ENCODE assay signal across 33 cellular contexts in the genomic region with DNA sequence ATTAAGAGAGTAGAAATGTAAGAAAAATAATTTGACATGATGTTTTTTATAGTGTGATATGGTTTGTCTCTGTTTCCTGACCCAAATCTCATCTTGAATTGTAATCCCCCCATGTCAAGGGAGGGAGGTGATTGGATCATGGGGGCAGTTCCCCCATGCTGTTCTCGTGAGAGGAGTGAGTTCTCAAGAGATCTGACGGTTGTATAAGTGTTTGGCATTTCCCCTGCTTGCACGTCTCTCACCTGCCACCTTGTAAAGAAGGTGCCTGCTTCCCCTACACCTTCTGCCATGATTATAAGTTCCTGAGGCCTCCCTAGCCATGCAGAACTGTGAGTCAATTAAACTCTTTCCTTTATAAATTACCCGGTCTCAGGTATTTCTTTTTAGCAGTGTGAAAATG. TPM values are rescaled to one million over a fixed set of nuclear protein-coding genes. Genes with fewer than 3 reads are reported as not detected.
"Had no signal": no experiment of that assay in that cellular context is flagged by ENCODE, and none has a peak within 500 bp of the region (broad histone marks: within the 10 kb centered on the region; RNA-seq: fewer than 3 reads in every experiment).

No MANE protein-coding gene starts in this region.

- H3K27me3 ChIP-seq: brain microvascular endothelial cell had no signal

- H3K27ac ChIP-seq: brain microvascular endothelial cell, coronary artery, dorsolateral prefrontal cortex, esophagus muscularis mucosa, gastroesophageal sphincter, heart right ventricle, hepatocyte had no signal

- H3K4me3 ChIP-seq: coronary artery, dorsolateral prefrontal cortex, esophagus muscularis mucosa, gastroesophageal sphincter, heart right ventricle, hepatocyte had no signal

- H3K36me3 ChIP-seq: brain microvascular endothelial cell, esophagus muscularis mucosa, gastroesophageal sphincter, heart right ventricle had no signal

- H3K9me3 ChIP-seq: esophagus muscularis mucosa, gastroesophageal sphincter, heart right ventricle had no signal

- H3K79me2 ChIP-seq: hepatocyte had no signal

- DNase-seq: activated CD4-positive, alpha-beta memory T cell treated with anti-CD3 and anti-CD28 coated beads, Interleukin-2, amount 10 ng/mL, durations not matched to agents 7 days and 5 days; activated CD4-positive, alpha-beta T cell treated with anti-CD3 and anti-CD28 coated beads for 1 hour; activated CD4-positive, alpha-beta T cell treated with anti-CD3 and anti-CD28 coated beads for 4 hours; activated CD4-positive, alpha-beta T cell treated with anti-CD3 and anti-CD28 coated beads, Interleukin-2, amount 10 ng/mL, durations not matched to agents 7 days and 5 days; activated CD4-positive, alpha-beta T cell treated with anti-CD3 and anti-CD28 coated beads, Interleukin-2, amount 50 U/mL, for 4 hours; activated CD8-positive, alpha-beta memory T cell treated with anti-CD3 and anti-CD28 coated beads, Interleukin-2, amount 50 U/mL, for 48 hours; activated effector memory CD4-positive, alpha-beta T cell treated with Interleukin-2 at 50 U/mL for 16 hours; activated gamma-delta T cell treated with Interleukin-2 at 50 U/mL for 16 hours; activated naive CD4-positive, alpha-beta T cell treated with anti-CD3 and anti-CD28 coated beads, Interleukin-2, amount 50 U/mL, for 16 hours; activated naive CD4-positive, alpha-beta T cell treated with Interleukin-2 at 50 U/mL for 16 hours; activated T-cell treated with anti-CD3 and anti-CD28 coated beads for 4 hours; activated T-cell treated with anti-CD3 and anti-CD28 coated beads, Interleukin-2, amount 50 U/mL, for 24 hours; amniotic stem cell; anterior cingulate cortex; brain microvascular endothelial cell; dorsolateral prefrontal cortex; effector memory CD4-positive, alpha-beta T cell; erythroblast; foreskin melanocyte; heart right ventricle; T-helper 2 cell had no signal

- H3K4me2 ChIP-seq: hepatocyte had no signal

- H2AFZ ChIP-seq: hepatocyte had no signal

- ATAC-seq: activated T-helper 17 cell treated with anti-CD3 and anti-CD28 coated beads, Interleukin-2, amount 50 U/mL, for 72 hours; gastroesophageal sphincter; heart right ventricle had no signal

- H3K4me1 ChIP-seq: esophagus muscularis mucosa, gastroesophageal sphincter, heart right ventricle had no signal

- FAIRE-seq: astrocyte, bronchial epithelial cell had no signal

RNA-seq across cellular contexts. Expression of gene EXOC1L, which starts 34.8 kb away (rescaled TPM):
- total RNA-seq: activated CD4-positive, alpha-beta memory T cell treated with anti-CD3 and anti-CD28 coated beads, Interleukin-2, amount 10 ng/mL, durations not matched to agents 7 days and 5 days; activated CD4-positive, alpha-beta T cell treated with anti-CD3 and anti-CD28 coated beads, Interleukin-2, amount 10 ng/mL, durations not matched to agents 7 days and 5 days; activated T-helper 17 cell treated with anti-CD3 and anti-CD28 coated beads, Interleukin-2, amount 50 U/mL, for 72 hours; astrocyte; bronchial epithelial cell; cardiac septum; cerebellum; esophagus muscularis mucosa; fibroblast of lung; fibroblast of villous mesenchyme; gastroesophageal sphincter; glomerular endothelial cell; heart right ventricle; hepatocyte had no signal
- polyA plus RNA-seq: fibroblast of lung, hepatocyte had no signal
